Comparison of ENCODE assay signal across 11 cellular contexts in the genomic region with DNA sequence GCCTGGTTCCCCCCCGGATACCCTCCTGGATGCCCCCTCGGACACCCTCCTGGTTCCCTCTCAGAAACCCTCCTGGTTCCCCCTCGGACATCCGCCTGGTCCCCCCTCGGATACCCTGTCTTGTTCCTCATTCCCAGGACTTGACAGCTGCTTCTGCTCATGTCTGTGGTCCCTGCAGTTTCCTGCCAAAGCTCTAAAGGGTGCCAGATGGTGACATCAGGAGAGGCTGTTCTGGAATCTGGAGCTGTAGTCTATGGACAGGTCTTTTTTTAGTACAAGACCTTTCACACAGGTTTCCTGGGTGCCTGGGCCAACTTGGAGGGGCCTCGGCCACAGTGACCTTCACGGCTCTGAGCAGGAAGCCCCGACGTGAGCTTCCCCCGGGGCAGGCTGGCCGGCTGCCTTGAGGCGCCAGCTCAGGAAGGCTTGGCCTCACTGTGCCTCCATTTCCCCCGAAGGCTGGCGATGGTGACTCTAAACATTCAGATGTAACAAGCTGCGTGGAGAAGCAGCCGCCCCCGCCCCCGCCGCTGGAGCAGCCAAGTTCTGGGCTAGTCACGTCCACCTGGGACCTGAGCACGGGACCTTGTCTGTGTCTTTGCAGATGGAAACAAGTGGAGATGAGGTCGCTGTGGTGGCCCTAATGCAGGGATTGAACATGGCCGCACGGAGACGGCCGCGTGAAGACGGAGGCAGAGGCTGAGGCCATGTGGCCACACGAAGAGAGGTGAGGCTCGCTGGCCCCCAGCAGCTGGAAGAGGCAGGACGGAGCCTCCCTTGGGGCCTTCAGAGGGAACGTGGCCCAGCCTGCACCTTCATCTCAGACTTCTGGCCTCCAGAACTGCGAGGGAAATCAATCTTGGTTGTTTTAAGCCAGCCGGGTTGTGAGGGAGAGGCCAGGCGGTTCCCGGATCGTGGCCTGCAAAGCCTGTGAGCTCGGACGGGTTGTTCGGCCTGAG. TPM values are rescaled to one million over a fixed set of nuclear protein-coding genes. Genes with fewer than 3 reads are reported as not detected.
DNase-seq lines count a peak whose midpoint lies in the region; ATAC-seq, FAIRE-seq and TF ChIP-seq lines count a peak whose summit lies in the region.
"Had no signal": no experiment of that assay in that cellular context is flagged by ENCODE, and none has a peak within 500 bp of the region (broad histone marks: within the 10 kb centered on the region; RNA-seq: fewer than 3 reads in every experiment).

No MANE protein-coding gene starts in this region.

- ATAC-seq in HG03039 (IDR thresholded peaks at IDR 0.05; ENCODE audit: unreplicated experiment): no peak
- no peak for ATAC-seq in HG03135 (IDR thresholded peaks at IDR 0.05; ENCODE audit: unreplicated experiment)
- ATAC-seq: CD8-positive, alpha-beta T cell had no signal

- H3K27ac ChIP-seq in dorsolateral prefrontal cortex (peak overlapping the region in 55 of 59 donors; percentile 2 to 87 (median 74)), kidney (ENCODE audit: low read depth in 2 of 2, low read length in 2 of 2) (peak overlapping the region; percentile 51 to 82), sigmoid colon (peak overlapping the region; percentile 60 to 76 (median 75))

- no peak for FAIRE-seq in kidney (lab: Jason Lieb, UNC)

- TF ChIP-seq CTCF in GM20000 (IDR thresholded peaks at IDR 0.05; ENCODE audit: extremely low read depth, missing control alignments) (no peak), dorsolateral prefrontal cortex (IDR thresholded peaks at IDR 0.05 in 54 of 56, conservative IDR thresholded peaks at IDR 0.05 in 2 of 56; ENCODE audit: low read depth in 1 of 56, partially characterized antibody in 56 of 56) (no peak), kidney (IDR thresholded peaks at IDR 0.05; ENCODE audit: borderline replicate concordance, extremely low read depth, insufficient read depth) (no peak), sigmoid colon (IDR thresholded peaks at IDR 0.05) (no peak)

- TF ChIP-seq POLR2A in sigmoid colon (IDR thresholded peaks at IDR 0.05): no peak

- H3K4me1 ChIP-seq in kidney (ENCODE audit: control insufficient read depth in 1 of 2, insufficient read depth in 1 of 2, low read depth in 1 of 2, low read length in 2 of 2) (peaks cover 8 to 22% of the 10 kb centered on the region in 2 donors), sigmoid colon (peaks cover 0 to 53% (median 46%) of the 10 kb centered on the region in 4 donors)

- H3K9me3 ChIP-seq in kidney (ENCODE audit: control insufficient read depth in 1 of 2, low read length in 2 of 2) (no peaks in the 10 kb centered on the region), sigmoid colon (no peaks in the 10 kb centered on the region)

- intact Hi-C loops in dorsolateral prefrontal cortex (cut with DNase I): no loop called here
- intact Hi-C loops in kidney (cut with DNase I): no loop called here
- intact Hi-C loops in sigmoid colon (cut with DNase I): no loop called here

- H3K9ac ChIP-seq in kidney (ENCODE audit: low read length in 2 of 2): no peak overlapping the region

- H3K27me3 ChIP-seq in dorsolateral prefrontal cortex (no peaks in the 10 kb centered on the region), sigmoid colon (no peaks in the 10 kb centered on the region)

- H3K4me3 ChIP-seq in dorsolateral prefrontal cortex (no peak overlapping the region), kidney (ENCODE audit: low read length in 2 of 2) (no peak overlapping the region), sigmoid colon (no peak overlapping the region)

- TF ChIP-seq EP300 in sigmoid colon (IDR thresholded peaks at IDR 0.05): no peak

- 73 to 88% methylated on average over 40 of the region's 40 CpGs for WGBS in sigmoid colon, 2 donors

- H3K36me3 ChIP-seq in kidney (ENCODE audit: control insufficient read depth in 1 of 2, insufficient read depth in 2 of 2, low read length in 2 of 2): peaks cover 0 to 6% of the 10 kb centered on the region in 2 donors
- peaks cover 19 to 35% (median 24%) of the 10 kb centered on the region in 4 donors for H3K36me3 ChIP-seq in sigmoid colon

- DNase-seq in GM20000 (ENCODE audit: low spot score) (peak; percentile 19), dorsolateral prefrontal cortex (peak in 3 of 10 donors; percentile 22 to 60 (median 44)), kidney (no peak), sigmoid colon (peak; percentile 88), putamen (ENCODE audit: low spot score) (no peak), epidermal melanocyte (ENCODE audit: insufficient read length, low spot score) (no peak)
- DNase-seq: activated CD4-positive, alpha-beta T cell treated with anti-CD3 and anti-CD28 coated beads, Interleukin-2, amount 10 ng/mL, durations not matched to agents 24 days and 14 days; activated naive CD4-positive, alpha-beta T cell treated with anti-CD3 and anti-CD28 coated beads for 36 hours; CD8-positive, alpha-beta T cell had no signal

RNA-seq across cellular contexts. Expression of gene SGTA, which starts 12.7 kb away (rescaled TPM):
- total RNA-seq in dorsolateral prefrontal cortex (100 to 1,000 TPM in 2 of 120 experiments, 10 to 100 TPM in 118; 61.3 to 107 (median 73.1) TPM), kidney (50.4 TPM), sigmoid colon (10 to 100 TPM; 42.5 to 48.1 (median 45.2) TPM)
- polyA plus RNA-seq in kidney (ENCODE audit: insufficient read depth, low read depth, low replicate concordance) (66.2 TPM), sigmoid colon (10 to 100 TPM; 51.1 to 80.7 (median 55.0) TPM)

RNA-seq across cellular contexts. Expression of gene THOP1, which starts 15.0 kb away (rescaled TPM):
- total RNA-seq in dorsolateral prefrontal cortex: 100 to 1,000 TPM in 67 of 120 experiments, 10 to 100 TPM in 53; 63.4 to 133 (median 103) TPM
- 42.9 TPM for total RNA-seq in kidney
- 36.8 TPM for polyA plus RNA-seq in kidney (ENCODE audit: insufficient read depth, low read depth, low replicate concordance)
- 10 to 100 TPM; 23.2 to 61.8 (median 33.9) TPM for total RNA-seq in sigmoid colon
- 10 to 100 TPM; 30.0 to 97.0 (median 51.1) TPM for polyA plus RNA-seq in sigmoid colon

RNA-seq across cellular contexts. Expression of gene SLC39A3, which starts 30.5 kb away (rescaled TPM):
- total RNA-seq in dorsolateral prefrontal cortex (10 to 100 TPM; 22.3 to 60.9 (median 39.3) TPM), kidney (31.1 TPM), sigmoid colon (10 to 100 TPM; 15.5 to 21.7 (median 17.5) TPM)
- polyA plus RNA-seq in kidney (ENCODE audit: insufficient read depth, low read depth, low replicate concordance) (38.0 TPM), sigmoid colon (10 to 100 TPM in 1 of 3 donors, 1 to 10 TPM in 2; 7.2 to 35.4 (median 7.4) TPM)

RNA-seq across cellular contexts. Expression of gene DIRAS1, which starts 49.2 kb away (rescaled TPM):
- total RNA-seq in dorsolateral prefrontal cortex: 100 to 1,000 TPM in 107 of 120 experiments, 10 to 100 TPM in 13; 43.9 to 237 (median 155) TPM
- total RNA-seq in kidney: 2.3 TPM
- 7.6 TPM for polyA plus RNA-seq in kidney (ENCODE audit: insufficient read depth, low read depth, low replicate concordance)
- 1 to 10 TPM in 2 of 4 donors, under 1 TPM in 2; 0.33 to 2.2 (median 1.2) TPM for total RNA-seq in sigmoid colon
- polyA plus RNA-seq in sigmoid colon: 1 to 10 TPM in 2 of 3 donors, under 1 TPM in 1; 0.60 to 1.6 (median 1.6) TPM

RNA-seq across cellular contexts. Expression of gene ZNF554, which starts 49.3 kb away (rescaled TPM):
- total RNA-seq in dorsolateral prefrontal cortex: 10 to 100 TPM in 104 of 120 experiments, 1 to 10 TPM in 16; 4.9 to 22.5 (median 13.9) TPM
- 6.9 TPM for total RNA-seq in kidney
- 3.6 TPM for polyA plus RNA-seq in kidney (ENCODE audit: insufficient read depth, low read depth, low replicate concordance)
- total RNA-seq in sigmoid colon: 1 to 10 TPM; 3.3 to 8.1 (median 4.2) TPM
- 1 to 10 TPM; 1.2 to 2.5 (median 2.4) TPM for polyA plus RNA-seq in sigmoid colon

Comparison
In these comparisons a context has a peak if more than half of its experiments do, and no peak if none do; other contexts are left out.
1. DNase-seq: peak in GM20000 (single experiment) and sigmoid colon (single experiment); none in kidney (single experiment), putamen (single experiment) and epidermal melanocyte (single experiment).
2. Peak in every context shown above with its lines, with median percentiles within 50 percentile points of each other: H3K27ac ChIP-seq.